27 cellular contexts compared by ENCODE assay signal in genomic region chr5:132381614-132382013, GRCh38.
"Had no signal": no experiment of that assay in that cellular context is flagged by ENCODE, and none has a peak within 500 bp of the region (broad histone marks: within the 10 kb centered on the region; RNA-seq: fewer than 3 reads in every experiment).

No MANE protein-coding gene starts in this region.

- H3K27me3 Mint-ChIP-seq: activated CD4-positive, alpha-beta memory T cell treated with anti-CD3 and anti-CD28 coated beads, Interleukin-2, amount 10 ng/mL, durations not matched to agents 7 days and 5 days; activated CD4-positive, alpha-beta T cell treated with anti-CD3 and anti-CD28 coated beads, Interleukin-2, amount 10 ng/mL, durations not matched to agents 7 days and 5 days; activated naive CD4-positive, alpha-beta T cell treated with anti-CD3 and anti-CD28 coated beads, Interleukin-2, amount 50 U/mL, for 24 hours; activated naive CD8-positive, alpha-beta T cell treated with anti-CD3 and anti-CD28 coated beads, Interleukin-2, amount 50 U/mL, for 24 hours; memory B cell; naive thymus-derived CD4-positive, alpha-beta T cell; T-helper 17 cell had no signal

- H3K27me3 ChIP-seq: gastroesophageal sphincter, hepatocyte, ovary, vagina had no signal

- H3K36me3 ChIP-seq: ovary had no signal

- ATAC-seq: activated naive CD8-positive, alpha-beta T cell treated with anti-CD3 and anti-CD28 coated beads, Interleukin-2, amount 50 U/mL, for 24 hours; activated T-cell treated with anti-CD3 and anti-CD28 coated beads, Interleukin-2, amount 50 U/mL, for 4 hours; gastroesophageal sphincter; left colon; naive thymus-derived CD4-positive, alpha-beta T cell; psoas muscle; T-helper 17 cell; WTC11 had no signal

- H3K9me3 ChIP-seq: gastroesophageal sphincter, ovary, psoas muscle, vagina had no signal

- H2AFZ ChIP-seq: hepatocyte had no signal

- H3K27ac Mint-ChIP-seq: activated CD4-positive, alpha-beta memory T cell treated with anti-CD3 and anti-CD28 coated beads, Interleukin-2, amount 10 ng/mL, durations not matched to agents 7 days and 5 days; activated CD4-positive, alpha-beta T cell treated with anti-CD3 and anti-CD28 coated beads, Interleukin-2, amount 10 ng/mL, durations not matched to agents 7 days and 5 days; activated naive CD8-positive, alpha-beta T cell treated with anti-CD3 and anti-CD28 coated beads, Interleukin-2, amount 50 U/mL, for 24 hours; activated T-helper 2 cell treated with anti-CD3 and anti-CD28 coated beads, Interferon-gamma antibody, Interleukin-2, Interleukin-4, amounts not matched to agents 10 μg/mL and 5 μg/mL and 100 μg/mL, durations not matched to agents 14 hours and 24 hours and 36 hours; memory B cell; T-helper 17 cell; WTC11 had no signal

- H3K36me3 Mint-ChIP-seq: activated naive CD4-positive, alpha-beta T cell treated with anti-CD3 and anti-CD28 coated beads, Interleukin-2, amount 50 U/mL, for 24 hours; WTC11 had no signal

- H3K4me2 ChIP-seq: hepatocyte had no signal

- H3K9me3 Mint-ChIP-seq: activated CD4-positive, alpha-beta memory T cell treated with anti-CD3 and anti-CD28 coated beads, Interleukin-2, amount 10 ng/mL, durations not matched to agents 7 days and 5 days; activated CD4-positive, alpha-beta T cell treated with anti-CD3 and anti-CD28 coated beads, Interleukin-2, amount 10 ng/mL, durations not matched to agents 7 days and 5 days; activated naive CD4-positive, alpha-beta T cell treated with anti-CD3 and anti-CD28 coated beads, Interleukin-2, amount 50 U/mL, for 24 hours; activated naive CD8-positive, alpha-beta T cell treated with anti-CD3 and anti-CD28 coated beads, Interleukin-2, amount 50 U/mL, for 24 hours; activated T-cell treated with anti-CD3 and anti-CD28 coated beads, Interleukin-2, amount 50 U/mL, for 4 hours; activated T-helper 2 cell treated with anti-CD3 and anti-CD28 coated beads, Interferon-gamma antibody, Interleukin-2, Interleukin-4, amounts not matched to agents 10 μg/mL and 5 μg/mL and 100 μg/mL, durations not matched to agents 14 hours and 24 hours and 36 hours; memory B cell; naive thymus-derived CD4-positive, alpha-beta T cell; WTC11 had no signal

- H3K4me3 ChIP-seq: gastroesophageal sphincter, hepatocyte, ovary, psoas muscle, vagina had no signal

- H3K4me1 Mint-ChIP-seq: WTC11 had no signal

- H3K4me3 Mint-ChIP-seq: activated CD4-positive, alpha-beta memory T cell treated with anti-CD3 and anti-CD28 coated beads, Interleukin-2, amount 10 ng/mL, durations not matched to agents 7 days and 5 days; activated CD4-positive, alpha-beta T cell treated with anti-CD3 and anti-CD28 coated beads, Interleukin-2, amount 10 ng/mL, durations not matched to agents 7 days and 5 days; activated naive CD4-positive, alpha-beta T cell treated with anti-CD3 and anti-CD28 coated beads, Interleukin-2, amount 50 U/mL, for 24 hours; activated naive CD8-positive, alpha-beta T cell treated with anti-CD3 and anti-CD28 coated beads, Interleukin-2, amount 50 U/mL, for 24 hours; activated T-cell treated with anti-CD3 and anti-CD28 coated beads, Interleukin-2, amount 50 U/mL, for 4 hours; memory B cell; naive thymus-derived CD4-positive, alpha-beta T cell; T-helper 17 cell; WTC11 had no signal

- DNase-seq: activated CD4-positive, alpha-beta memory T cell treated with anti-CD3 and anti-CD28 coated beads, Interleukin-2, amount 10 ng/mL, durations not matched to agents 7 days and 5 days; activated CD4-positive, alpha-beta T cell treated with anti-CD3 and anti-CD28 coated beads for 1 hour; activated CD4-positive, alpha-beta T cell treated with anti-CD3 and anti-CD28 coated beads, Interleukin-2, amount 10 ng/mL, durations not matched to agents 7 days and 5 days; activated naive CD8-positive, alpha-beta T cell treated with anti-CD3 and anti-CD28 coated beads, Interleukin-2, amount 50 U/mL, for 24 hours; activated T-cell treated with anti-CD3 and anti-CD28 coated beads, Interleukin-2, amount 50 U/mL, for 4 hours; amygdala; dermis blood vessel endothelial cell; effector CD4-positive, alpha-beta T cell; kidney; left colon; midbrain; naive thymus-derived CD4-positive, alpha-beta T cell; ovary; psoas muscle; stimulated activated CD4-positive, alpha-beta T cell treated with anti-CD3 and anti-CD28 coated beads, Interleukin-15, amount 100 ng/mL, for 24 hours; stimulated activated CD4-positive, alpha-beta T cell treated with anti-CD3 and anti-CD28 coated beads, Interleukin-2, amount 100 ng/mL, for 24 hours; stimulated activated naive CD4-positive, alpha-beta T cell treated with Interleukin-2 at 50 U/mL for 16 hours; T-helper 17 cell; T1000; trophoblast cell had no signal

- H3K27ac ChIP-seq: gastroesophageal sphincter, hepatocyte, ovary, psoas muscle, vagina had no signal
